Comparison of ENCODE assay signal across 13 cellular contexts in genomic region chr2:167132906-167133555, GRCh38.
"Had no signal": no experiment of that assay in that cellular context is flagged by ENCODE, and none has a peak within 500 bp of the region (broad histone marks: within the 10 kb centered on the region; RNA-seq: fewer than 3 reads in every experiment).

No MANE protein-coding gene starts in this region.

- DNase-seq: dorsolateral prefrontal cortex; effector CD8-positive, alpha-beta T cell; immature natural killer cell; kidney; left cardiac atrium; naive thymus-derived CD8-positive, alpha-beta T cell; posterior cingulate gyrus; right cardiac atrium; stimulated activated CD4-positive, alpha-beta T cell treated with anti-CD3 and anti-CD28 coated beads, Interleukin-2, amount 100 ng/mL, for 48 hours; stimulated activated naive CD4-positive, alpha-beta T cell treated with Interleukin-2 at 50 U/mL for 16 hours; thyroid gland had no signal

- ATAC-seq: left cardiac atrium; naive thymus-derived CD8-positive, alpha-beta T cell; right cardiac atrium had no signal

- H3K4me1 ChIP-seq: thyroid gland had no signal

- H3K4me2 ChIP-seq: smooth muscle cell had no signal

- H3K27ac ChIP-seq: coronary artery, dorsolateral prefrontal cortex, thyroid gland had no signal

- H3K4me3 ChIP-seq: coronary artery, dorsolateral prefrontal cortex, smooth muscle cell, thyroid gland had no signal

- H3K9me3 ChIP-seq: thyroid gland had no signal

- H3K36me3 ChIP-seq: thyroid gland had no signal

- H3K27me3 ChIP-seq: thyroid gland had no signal
